Comparison of ENCODE assay signal across 12 cellular contexts in genomic region chr11:114315749-114316368, GRCh38. TPM values are rescaled to one million over a fixed set of nuclear protein-coding genes. Genes with fewer than 3 reads are reported as not detected.
A peak's percentile ranks its signal among the peaks of the same experiment; 100 is the strongest.
DNase-seq lines count a peak whose midpoint lies in the region; ATAC-seq and TF ChIP-seq lines count a peak whose summit lies in the region.
"Had no signal": no experiment of that assay in that cellular context is flagged by ENCODE, and none has a peak within 500 bp of the region (broad histone marks: within the 10 kb centered on the region; RNA-seq: fewer than 3 reads in every experiment).

No MANE protein-coding gene starts in this region.

- H3K4me3 Mint-ChIP-seq in activated naive CD4-positive, alpha-beta T cell treated with anti-CD3 and anti-CD28 coated beads, Interleukin-2, amount 10 ng/mL, durations not matched to agents 7 days and 5 days, result peak overlapping the region; percentile 27
- H3K4me3 Mint-ChIP-seq in activated T-helper 2 cell treated with anti-CD3 and anti-CD28 coated beads, Interferon-gamma antibody, Interleukin-2, Interleukin-4, amounts not matched to agents 10 μg/mL and 5 μg/mL and 100 μg/mL, durations not matched to agents 14 hours and 24 hours and 36 hours (ENCODE audit: low read depth), result peak overlapping the region; percentile 37
- peak overlapping the region; percentile 28 for H3K4me3 Mint-ChIP-seq in type B pancreatic cell
- H3K4me3 Mint-ChIP-seq: activated B cell treated with CpG ODN at 0.5 μM for 24 hours, nephron had no signal

- peaks cover 14% of the 10 kb centered on the region for H3K27me3 Mint-ChIP-seq in activated naive CD4-positive, alpha-beta T cell treated with anti-CD3 and anti-CD28 coated beads, Interleukin-2, amount 10 ng/mL, durations not matched to agents 7 days and 5 days
- H3K27me3 Mint-ChIP-seq in activated T-helper 2 cell treated with anti-CD3 and anti-CD28 coated beads, Interferon-gamma antibody, Interleukin-2, Interleukin-4, amounts not matched to agents 10 μg/mL and 5 μg/mL and 100 μg/mL, durations not matched to agents 14 hours and 24 hours and 36 hours (ENCODE audit: low read depth), result peaks cover 3% of the 10 kb centered on the region
- H3K27me3 Mint-ChIP-seq in type B pancreatic cell, result peaks cover 3% of the 10 kb centered on the region

- H3K27ac Mint-ChIP-seq in activated naive CD4-positive, alpha-beta T cell treated with anti-CD3 and anti-CD28 coated beads, Interleukin-2, amount 10 ng/mL, durations not matched to agents 7 days and 5 days, result peak overlapping the region; percentile 86
- no peak overlapping the region for H3K27ac Mint-ChIP-seq in activated T-helper 2 cell treated with anti-CD3 and anti-CD28 coated beads, Interferon-gamma antibody, Interleukin-2, Interleukin-4, amounts not matched to agents 10 μg/mL and 5 μg/mL and 100 μg/mL, durations not matched to agents 14 hours and 24 hours and 36 hours
- H3K27ac Mint-ChIP-seq in type B pancreatic cell, result no peak overlapping the region
- H3K27ac Mint-ChIP-seq: activated B cell treated with CpG ODN at 0.5 μM for 24 hours, CD14-positive monocyte had no signal

- H3K9me3 Mint-ChIP-seq in activated naive CD4-positive, alpha-beta T cell treated with anti-CD3 and anti-CD28 coated beads, Interleukin-2, amount 10 ng/mL, durations not matched to agents 7 days and 5 days, result no peaks in the 10 kb centered on the region
- no peaks in the 10 kb centered on the region for H3K9me3 Mint-ChIP-seq in activated T-helper 2 cell treated with anti-CD3 and anti-CD28 coated beads, Interferon-gamma antibody, Interleukin-2, Interleukin-4, amounts not matched to agents 10 μg/mL and 5 μg/mL and 100 μg/mL, durations not matched to agents 14 hours and 24 hours and 36 hours
- H3K9me3 Mint-ChIP-seq in type B pancreatic cell, result no peaks in the 10 kb centered on the region
- H3K9me3 Mint-ChIP-seq: activated B cell treated with CpG ODN at 0.5 μM for 24 hours, nephron had no signal

- H3K4me1 Mint-ChIP-seq in activated naive CD4-positive, alpha-beta T cell treated with anti-CD3 and anti-CD28 coated beads, Interleukin-2, amount 10 ng/mL, durations not matched to agents 7 days and 5 days, result peaks cover 58% of the 10 kb centered on the region
- peaks cover 18% of the 10 kb centered on the region for H3K4me1 Mint-ChIP-seq in activated T-helper 2 cell treated with anti-CD3 and anti-CD28 coated beads, Interferon-gamma antibody, Interleukin-2, Interleukin-4, amounts not matched to agents 10 μg/mL and 5 μg/mL and 100 μg/mL, durations not matched to agents 14 hours and 24 hours and 36 hours (ENCODE audit: low read depth)
- H3K4me1 Mint-ChIP-seq in type B pancreatic cell (ENCODE audit: unreplicated experiment), result peaks cover 11% of the 10 kb centered on the region
- H3K4me1 Mint-ChIP-seq: activated B cell treated with CpG ODN at 0.5 μM for 24 hours, nephron had no signal

- peak; percentile 32 for DNase-seq in activated naive CD4-positive, alpha-beta T cell treated with anti-CD3 and anti-CD28 coated beads, Interleukin-2, amount 10 ng/mL, durations not matched to agents 7 days and 5 days
- DNase-seq in activated naive CD4-positive, alpha-beta T cell treated with anti-CD3 and anti-CD28 coated beads, Interleukin-2, amount 50 U/mL, for 16 hours, result no peak
- no peak for DNase-seq in activated T-helper 2 cell treated with anti-CD3 and anti-CD28 coated beads, Interferon-gamma antibody, Interleukin-2, Interleukin-4, amounts not matched to agents 10 μg/mL and 5 μg/mL and 100 μg/mL, durations not matched to agents 14 hours and 24 hours and 36 hours (ENCODE audit: low spot score)
- peak in 1 of 2 donors; percentile 49 for DNase-seq in left colon
- DNase-seq in type B pancreatic cell (ENCODE audit: extremely low spot score, unreplicated experiment), result no peak
- DNase-seq in iPS-NIHi11 (ENCODE audit: low spot score), result no peak
- DNase-seq in occipital lobe (lab: John Stamatoyannopoulos, UW), result no peak
- no peak for DNase-seq in NCI-H1417 treated with DMSO at 0.1 percent for 48 hours (lab: John Stamatoyannopoulos, UW)
- DNase-seq: activated B cell treated with CpG ODN at 0.5 μM for 24 hours, NCI-H1694 had no signal

- CTCF ChIA-PET in activated naive CD4-positive, alpha-beta T cell treated with anti-CD3 and anti-CD28 coated beads, Interleukin-2, amount 10 ng/mL, durations not matched to agents 7 days and 5 days (lab: Charles Lee), result interaction anchor here (0.9 to 1.9 kb wide), 2 partner anchors 15 to 24 kb away, joined by 3 to 9 read pairs; no protein-coding TSS in a partner anchor

- peak; percentile 86 for ATAC-seq in left colon

- peaks cover 2% of the 10 kb centered on the region for H3K36me3 Mint-ChIP-seq in activated naive CD4-positive, alpha-beta T cell treated with anti-CD3 and anti-CD28 coated beads, Interleukin-2, amount 10 ng/mL, durations not matched to agents 7 days and 5 days
- H3K36me3 Mint-ChIP-seq in activated T-helper 2 cell treated with anti-CD3 and anti-CD28 coated beads, Interferon-gamma antibody, Interleukin-2, Interleukin-4, amounts not matched to agents 10 μg/mL and 5 μg/mL and 100 μg/mL, durations not matched to agents 14 hours and 24 hours and 36 hours (ENCODE audit: low read depth), result no peaks in the 10 kb centered on the region
- no peaks in the 10 kb centered on the region for H3K36me3 Mint-ChIP-seq in type B pancreatic cell
- H3K36me3 Mint-ChIP-seq: CD14-positive monocyte had no signal

- intact Hi-C loops in activated T-helper 2 cell treated with anti-CD3 and anti-CD28 coated beads, Interferon-gamma antibody, Interleukin-2, Interleukin-4, amounts not matched to agents 10 μg/mL and 5 μg/mL and 100 μg/mL, durations not matched to agents 14 hours and 24 hours and 36 hours (cut with micrococcal nuclease), result no loop called here
- intact Hi-C loops in left colon (cut with DNase I, micrococcal nuclease), result no loop called here

- no peak for TF ChIP-seq CTCF in type B pancreatic cell (conservative IDR thresholded peaks at IDR 0.05)

RNA-seq across cellular contexts. Expression of gene NNMT, which starts 19.7 kb away (rescaled TPM):
- not detected in 2 replicates for total RNA-seq in activated T-helper 2 cell treated with anti-CD3 and anti-CD28 coated beads, Interferon-gamma antibody, Interleukin-2, Interleukin-4, amounts not matched to agents 10 μg/mL and 5 μg/mL and 100 μg/mL, durations not matched to agents 14 hours and 24 hours and 36 hours
- 10 to 100 TPM; 27.2 to 42.2 TPM for total RNA-seq in left colon
- 0.64 and 2.8 TPM in 2 replicates for total RNA-seq in type B pancreatic cell (ENCODE audit: low replicate concordance)
- total RNA-seq in occipital lobe, result not detected
- total RNA-seq: activated B cell treated with CpG ODN at 0.5 μM for 24 hours had no signal
